Comparison of ENCODE assay signal across 1 cellular context in genomic region chr17:21042434-21043295, GRCh38.
TF ChIP-seq lines count a peak whose summit lies in the region.

USP22 (minus strand) TSS chr17:21043011; CDS start chr17:21042835, 176 bp downstream.

TF ChIP-seq in HCT116, 20 proteins besides CTCF, POLR2A, EP300 and RAD21 (continued from another document):
- TF ChIP-seq EGR1 (IDR thresholded peaks at IDR 0.05; ENCODE audit: low read depth) (peak; percentile 7; the same call in 1 of the 2 replicates), CEBPB (IDR thresholded peaks at IDR 0.05; ENCODE audit: low read depth) (no peak), ZBTB33 (IDR thresholded peaks at IDR 0.05; ENCODE audit: extremely low read depth, insufficient replicate concordance, low read length) (peak; percentile 55), EZH2phosphoT487 (IDR thresholded peaks at IDR 0.05; ENCODE audit: borderline replicate concordance) (no peak), JUND (IDR thresholded peaks at IDR 0.05) (no peak), ZFX (IDR thresholded peaks at IDR 0.05) (peak; percentile 98), ELF1 (IDR thresholded peaks at IDR 0.05; ENCODE audit: borderline replicate concordance, low read depth) (no peak)
